Comparison of ENCODE assay signal across 17 cellular contexts in genomic region chr14:89032086-89032649, GRCh38.
A peak's percentile ranks its signal among the peaks of the same experiment; 100 is the strongest.
DNase-seq lines count a peak whose midpoint lies in the region; ATAC-seq and TF ChIP-seq lines count a peak whose summit lies in the region.
"Had no signal": no experiment of that assay in that cellular context is flagged by ENCODE, and none has a peak within 500 bp of the region (broad histone marks: within the 10 kb centered on the region; RNA-seq: fewer than 3 reads in every experiment).

No MANE protein-coding gene starts in this region.

- BruUV-seq in HCT116 (replicated peaks; lab: Mats Ljungman, UMichigan) = no TSS peak

- no peaks in the 10 kb centered on the region for H4K20me1 ChIP-seq in HCT116 (ENCODE audit: insufficient read depth)
- H4K20me1 ChIP-seq in OCI-LY1 (ENCODE audit: insufficient read depth, low read length) = no peaks in the 10 kb centered on the region

- POLR2A ChIA-PET in HCT116 (lab: Charles Lee) = no interaction called here

- H3K27me3 ChIP-seq in HCT116 (ENCODE audit: insufficient read depth, low read length) (no peaks in the 10 kb centered on the region), OCI-LY1 (ENCODE audit: insufficient read depth, low read length) (no peaks in the 10 kb centered on the region), esophagus muscularis mucosa (peaks cover 0 to 30% (median 0%) of the 10 kb centered on the region in 4 donors)

- no peak for TF ChIP-seq EP300 in esophagus muscularis mucosa (IDR thresholded peaks at IDR 0.05)

- H3K9me2 ChIP-seq in HCT116 (ENCODE audit: insufficient read depth) (no peaks in the 10 kb centered on the region), OCI-LY1 (ENCODE audit: low read depth, low read length) (no peaks in the 10 kb centered on the region)

- H3K9ac ChIP-seq in HCT116 (ENCODE audit: low read length) = no peak overlapping the region
- no peak overlapping the region for H3K9ac ChIP-seq in OCI-LY1 (ENCODE audit: low read length)
- H3K9ac ChIP-seq: GM23248 had no signal

- no peak overlapping the region for H2AFZ ChIP-seq in HCT116 (ENCODE audit: low read depth, low read length, poor library complexity, severe bottlenecking)
- H2AFZ ChIP-seq in OCI-LY1 (ENCODE audit: low read length) = 0 out of 2 replicates have a peak overlapping the region, but pooled peaks have one; percentile 16
- H2AFZ ChIP-seq: GM23248 had no signal

- no peaks in the 10 kb centered on the region for H3K36me3 Mint-ChIP-seq in activated naive CD4-positive, alpha-beta T cell treated with anti-CD3 and anti-CD28 coated beads for 36 hours (ENCODE audit: low read depth)
- no peaks in the 10 kb centered on the region for H3K36me3 Mint-ChIP-seq in activated naive CD8-positive, alpha-beta T cell treated with anti-CD3 and anti-CD28 coated beads for 36 hours
- H3K36me3 Mint-ChIP-seq: T-cell had no signal

- H3F3A ChIP-seq in OCI-LY1 (ENCODE audit: insufficient read depth, low read length) = no peaks in the 10 kb centered on the region

- H3K4me1 ChIP-seq in HCT116 (ENCODE audit: control insufficient read depth in 1 of 2, insufficient read depth in 2 of 2, low read length in 2 of 2) (peaks cover 0 to 4% of the 10 kb centered on the region in 2 experiments; a peak in 2 of 4 replicates), OCI-LY1 (ENCODE audit: insufficient read depth, low read length, severe bottlenecking) (peaks cover under 1% of the 10 kb centered on the region), esophagus muscularis mucosa (peaks cover 5 to 9% (median 7%) of the 10 kb centered on the region in 4 donors)

- intact Hi-C loops in HCT116 (cut with micrococcal nuclease) = loop anchor here (5.0 kb wide), 1 partner anchor 590 kb away; no protein-coding TSS in a partner anchor
- intact Hi-C loops in esophagus muscularis mucosa (cut with DNase I) = no loop called here
- intact Hi-C loops in activated naive CD4-positive, alpha-beta T cell treated with anti-CD3 and anti-CD28 coated beads for 36 hours (cut with micrococcal nuclease) = no loop called here

- H3K4me3 ChIP-seq in HCT116 (replicated peaks in 1 of 2; ENCODE audit: low read depth in 1 of 2, low read length in 2 of 2) (no peak overlapping the region), OCI-LY1 (ENCODE audit: low read depth, low read length, poor library complexity, severe bottlenecking) (no peak overlapping the region), esophagus muscularis mucosa (no peak overlapping the region)
- H3K4me3 ChIP-seq: GM23248 had no signal

- H3K4me3 Mint-ChIP-seq in activated naive CD4-positive, alpha-beta T cell treated with anti-CD3 and anti-CD28 coated beads for 36 hours = no peak overlapping the region
- no peak overlapping the region for H3K4me3 Mint-ChIP-seq in activated naive CD8-positive, alpha-beta T cell treated with anti-CD3 and anti-CD28 coated beads for 36 hours
- H3K4me3 Mint-ChIP-seq: B cell; CD4-positive, alpha-beta T cell; T-cell had no signal

- RAD21 ChIA-PET in HCT116 (lab: Charles Lee; ENCODE audit: low non-redundant PET in 1 of 2, low total read pairs in 2 of 2, uncharacterized antibody in 2 of 2, unreplicated experiment in 2 of 2) = no interaction called here

- TF ChIP-seq CTCF in HCT116 (IDR thresholded peaks at IDR 0.05 in 2 of 3, conservative IDR thresholded peaks at IDR 0.05 in 1 of 3; ENCODE audit: borderline replicate concordance in 1 of 3, insufficient read depth in 1 of 3, low read depth in 2 of 3, low read length in 2 of 3) (no peak), OCI-LY1 (IDR thresholded peaks at IDR 0.05; ENCODE audit: low read length) (no peak), esophagus muscularis mucosa (IDR thresholded peaks at IDR 0.05) (no peak)

- no peak for TF ChIP-seq RAD21 in HCT116 (IDR thresholded peaks at IDR 0.05; ENCODE audit: low read depth)

- H3K4me2 ChIP-seq in HCT116 (ENCODE audit: low read length) = no peak overlapping the region
- H3K4me2 ChIP-seq in OCI-LY1 (ENCODE audit: low read length) = no peak overlapping the region

- TF ChIP-seq POLR2A in HCT116 (IDR thresholded peaks at IDR 0.05; ENCODE audit: borderline replicate concordance, extremely low read depth, insufficient read depth, insufficient read length) (no peak), esophagus muscularis mucosa (IDR thresholded peaks at IDR 0.05; ENCODE audit: low read depth) (no peak)

- CTCF ChIA-PET in HCT116 (lab: Charles Lee) = no interaction called here
- CTCF ChIA-PET in activated naive CD4-positive, alpha-beta T cell treated with anti-CD3 and anti-CD28 coated beads for 36 hours (lab: Charles Lee) = no interaction called here

- DNase-seq in ELF-1 (ENCODE audit: low read depth, low spot score) (peak; percentile 11), HCT116 (ENCODE audit: low read depth, low spot score) (no peak), esophagus muscularis mucosa (ENCODE audit: extremely low spot score) (peak; percentile 24), NCI-H146 (lab: John Stamatoyannopoulos, UW) (no peak), NK-92 (lab: John Stamatoyannopoulos, UW; ENCODE audit: unreplicated experiment) (no peak)
- DNase-seq in activated naive CD4-positive, alpha-beta T cell treated with anti-CD3 and anti-CD28 coated beads for 36 hours = no peak
- DNase-seq in activated naive CD8-positive, alpha-beta T cell treated with anti-CD3 and anti-CD28 coated beads for 36 hours = no peak
- DNase-seq: Calu3; CD4-positive, alpha-beta T cell; GM23248; NCI-H1436; NCI-H2029 treated with DMSO at 0.1 percent for 48 hours; NCI-H510A; NCI-H774; T-cell had no signal

- no peaks in the 10 kb centered on the region for H3K9me3 ChIP-seq in HCT116 (ENCODE audit: control insufficient read depth in 1 of 2, insufficient read depth in 1 of 2, low read depth in 1 of 2, low read length in 2 of 2)
- H3K9me3 ChIP-seq in OCI-LY1 (ENCODE audit: low read length) = no peaks in the 10 kb centered on the region; the same call in 1 of the 2 replicates
- H3K9me3 ChIP-seq in esophagus muscularis mucosa = peaks cover 0 to 7% (median 0%) of the 10 kb centered on the region in 4 donors

- H3K27ac Mint-ChIP-seq in activated naive CD4-positive, alpha-beta T cell treated with anti-CD3 and anti-CD28 coated beads for 36 hours = no peak overlapping the region
- H3K27ac Mint-ChIP-seq in activated naive CD8-positive, alpha-beta T cell treated with anti-CD3 and anti-CD28 coated beads for 36 hours = no peak overlapping the region
- H3K27ac Mint-ChIP-seq: B cell; CD4-positive, alpha-beta T cell; T-cell had no signal

- peaks cover 34% of the 10 kb centered on the region for H3K27me3 Mint-ChIP-seq in activated naive CD4-positive, alpha-beta T cell treated with anti-CD3 and anti-CD28 coated beads for 36 hours (ENCODE audit: low read depth)
- peaks cover 36% of the 10 kb centered on the region for H3K27me3 Mint-ChIP-seq in activated naive CD8-positive, alpha-beta T cell treated with anti-CD3 and anti-CD28 coated beads for 36 hours

- no peaks in the 10 kb centered on the region for H3K36me3 ChIP-seq in HCT116 (ENCODE audit: control insufficient read depth in 1 of 2, insufficient read depth in 2 of 2, low read length in 2 of 2)
- H3K36me3 ChIP-seq in OCI-LY1 (ENCODE audit: insufficient read depth, low read length) = no peaks in the 10 kb centered on the region
- H3K36me3 ChIP-seq in esophagus muscularis mucosa = no peaks in the 10 kb centered on the region

- WGBS in esophagus muscularis mucosa = 83% methylated on average over 8 of the region's 8 CpGs

- no peaks in the 10 kb centered on the region for H3K9me3 Mint-ChIP-seq in activated naive CD4-positive, alpha-beta T cell treated with anti-CD3 and anti-CD28 coated beads for 36 hours
- no peaks in the 10 kb centered on the region for H3K9me3 Mint-ChIP-seq in activated naive CD8-positive, alpha-beta T cell treated with anti-CD3 and anti-CD28 coated beads for 36 hours
- H3K9me3 Mint-ChIP-seq: CD4-positive, alpha-beta T cell; T-cell had no signal

- H3K79me2 ChIP-seq in HCT116 (ENCODE audit: insufficient read depth, low read length) (no peaks in the 10 kb centered on the region), OCI-LY1 (ENCODE audit: insufficient read depth, low read length) (no peaks in the 10 kb centered on the region)

- no peak overlapping the region for H3K27ac ChIP-seq in HCT116 (ENCODE audit: low read depth, low read length)
- no peak overlapping the region for H3K27ac ChIP-seq in OCI-LY1 (ENCODE audit: low read depth, low read length, poor library complexity, severe bottlenecking)
- no peak overlapping the region for H3K27ac ChIP-seq in esophagus muscularis mucosa (replicated peaks in 1 of 4)
- H3K27ac ChIP-seq: GM23248 had no signal

- H3K4me1 Mint-ChIP-seq in activated naive CD4-positive, alpha-beta T cell treated with anti-CD3 and anti-CD28 coated beads for 36 hours (ENCODE audit: low read depth) = no peaks in the 10 kb centered on the region
- no peaks in the 10 kb centered on the region for H3K4me1 Mint-ChIP-seq in activated naive CD8-positive, alpha-beta T cell treated with anti-CD3 and anti-CD28 coated beads for 36 hours

- peak; percentile 42 for ATAC-seq in HCT116
- ATAC-seq: T-cell had no signal

TF ChIP-seq in HCT116, 20 proteins besides CTCF, POLR2A, EP300 and RAD21:
- TF ChIP-seq ELF1 (IDR thresholded peaks at IDR 0.05; ENCODE audit: borderline replicate concordance, low read depth) (peak; percentile 39; the same call in 1 of the 2 replicates), POLR2AphosphoS5 (IDR thresholded peaks at IDR 0.05; ENCODE audit: low read depth, low read length) (no peak)

Comparison
In these comparisons a context has a peak if more than half of its experiments do, and no peak if none do; other contexts are left out.
1. DNase-seq: peak in ELF-1 (single experiment) and esophagus muscularis mucosa (single experiment); none in HCT116 (single experiment), NCI-H146 (single experiment), activated naive CD4-positive, alpha-beta T cell treated with anti-CD3 and anti-CD28 coated beads for 36 hours (single experiment), NK-92 (single experiment) and activated naive CD8-positive, alpha-beta T cell treated with anti-CD3 and anti-CD28 coated beads for 36 hours (single experiment).